1 cellular context compared by ENCODE assay signal in the genomic region with DNA sequence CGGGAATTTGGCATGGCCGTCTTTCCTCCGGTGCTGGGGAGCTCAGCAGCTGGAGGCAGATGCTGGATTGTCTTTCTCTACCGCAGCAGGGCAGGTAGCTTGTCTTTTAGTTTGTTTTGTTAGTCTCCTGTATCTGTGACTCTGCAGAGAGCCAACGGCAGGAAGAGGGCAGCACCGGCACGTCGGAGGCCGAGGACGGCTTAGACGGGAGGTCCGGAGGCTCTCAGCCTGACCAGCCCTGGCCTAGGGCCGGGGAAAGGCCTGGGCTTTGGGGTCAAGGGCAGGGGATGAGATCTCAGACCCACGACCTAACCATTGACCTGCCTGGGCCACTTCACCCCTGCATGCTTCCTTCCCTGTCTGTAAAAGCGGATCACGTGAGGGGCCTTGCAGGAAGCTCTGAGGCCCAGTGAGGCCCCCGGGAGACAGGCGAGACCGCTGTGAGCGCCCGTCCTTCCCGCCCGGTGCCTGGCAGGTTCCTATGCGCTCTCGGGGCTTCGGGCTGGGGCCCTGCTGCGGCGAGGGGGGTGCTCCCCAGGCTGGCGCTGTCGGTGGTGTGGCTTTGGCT.
TF ChIP-seq lines count a peak whose summit lies in the region.

No MANE protein-coding gene starts in this region.

TF ChIP-seq in GM23338, 12 proteins besides CTCF, POLR2A, EP300 and RAD21 (continued from another document):
- TF ChIP-seq EZH2phosphoT487 (IDR thresholded peaks at IDR 0.05; ENCODE audit: unreplicated experiment) (no peak), STAT1 (IDR thresholded peaks at IDR 0.05; ENCODE audit: unreplicated experiment) (no peak), ZNF331 (CRISPR knock-in tag; IDR thresholded peaks at IDR 0.05; ENCODE audit: low read depth) (no peak)
